ENCODE assay signal across 1 cellular context in the genomic region with DNA sequence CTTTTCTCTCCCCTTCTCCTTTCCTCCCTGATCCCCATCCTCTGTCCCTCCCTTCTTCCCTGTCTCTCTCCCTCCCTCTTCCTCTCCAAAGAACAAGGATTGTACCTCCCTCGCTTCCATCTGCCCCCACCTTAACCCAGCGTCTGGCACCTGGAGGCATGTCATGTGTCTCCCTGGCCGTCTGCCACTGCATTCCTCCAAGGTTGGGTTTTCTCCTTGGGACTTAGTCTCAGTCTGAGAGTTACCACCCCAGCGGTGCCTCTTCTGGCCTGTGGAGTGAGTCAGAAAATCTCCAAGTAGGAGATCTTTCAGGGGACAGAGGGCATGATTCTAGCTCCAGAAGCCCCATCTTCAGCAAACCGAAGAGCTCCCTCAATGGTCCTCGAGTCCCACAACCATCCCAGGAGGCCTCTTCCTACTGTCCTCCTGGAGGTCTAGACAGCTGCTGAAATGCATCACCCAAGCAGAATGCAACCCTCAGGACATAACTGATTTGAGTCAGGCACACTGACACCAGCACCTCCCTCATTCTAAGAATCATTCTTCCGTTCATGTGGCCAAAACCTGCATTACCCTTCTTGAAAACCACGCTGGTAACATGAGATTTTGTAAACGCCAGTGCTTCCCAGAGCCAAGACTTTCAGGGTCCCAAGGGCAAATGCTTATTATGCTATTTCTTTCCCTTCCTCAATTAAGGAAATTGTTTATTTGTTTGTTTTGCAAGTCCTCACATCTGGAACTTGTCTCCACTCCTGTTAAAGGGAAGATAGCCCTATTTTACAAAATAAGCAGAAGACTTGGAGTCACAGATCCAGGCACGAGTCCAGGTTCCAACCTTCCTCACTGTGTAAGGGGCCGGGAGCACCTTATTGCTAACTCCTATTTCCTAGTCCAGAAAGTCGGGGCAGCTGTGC.
A peak's percentile ranks its signal among the peaks of the same experiment; 100 is the strongest.
TF ChIP-seq lines count a peak whose summit lies in the region.

No MANE protein-coding gene starts in this region.

TF ChIP-seq in HEK293, 187 proteins besides CTCF, POLR2A, EP300 and RAD21 (continued from another document):
- TF ChIP-seq, protein P1, sequence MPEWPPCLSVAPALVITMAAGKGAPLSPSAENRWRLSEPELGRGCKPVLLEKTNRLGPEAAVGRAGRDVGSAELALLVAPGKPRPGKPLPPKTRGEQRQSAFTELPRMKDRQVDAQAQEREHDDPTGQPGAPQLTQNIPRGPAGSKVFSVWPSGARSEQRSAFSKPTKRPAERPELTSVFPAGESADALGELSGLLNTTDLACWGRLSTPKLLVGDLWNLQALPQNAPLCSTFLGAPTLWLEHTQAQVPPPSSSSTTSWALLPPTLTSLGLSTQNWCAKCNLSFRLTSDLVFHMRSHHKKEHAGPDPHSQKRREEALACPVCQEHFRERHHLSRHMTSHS (tag by site-specific recombination; IDR thresholded peaks at IDR 0.05), result no peak
- TF ChIP-seq, protein P2, sequence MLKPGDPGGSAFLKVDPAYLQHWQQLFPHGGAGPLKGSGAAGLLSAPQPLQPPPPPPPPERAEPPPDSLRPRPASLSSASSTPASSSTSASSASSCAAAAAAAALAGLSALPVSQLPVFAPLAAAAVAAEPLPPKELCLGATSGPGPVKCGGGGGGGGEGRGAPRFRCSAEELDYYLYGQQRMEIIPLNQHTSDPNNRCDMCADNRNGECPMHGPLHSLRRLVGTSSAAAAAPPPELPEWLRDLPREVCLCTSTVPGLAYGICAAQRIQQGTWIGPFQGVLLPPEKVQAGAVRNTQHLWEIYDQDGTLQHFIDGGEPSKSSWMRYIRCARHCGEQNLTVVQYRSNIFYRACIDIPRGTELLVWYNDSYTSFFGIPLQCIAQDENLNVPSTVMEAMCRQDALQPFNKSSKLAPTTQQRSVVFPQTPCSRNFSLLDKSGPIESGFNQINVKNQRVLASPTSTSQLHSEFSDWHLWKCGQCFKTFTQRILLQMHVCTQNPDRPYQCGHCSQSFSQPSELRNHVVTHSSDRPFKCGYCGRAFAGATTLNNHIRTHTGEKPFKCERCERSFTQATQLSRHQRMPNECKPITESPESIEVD (tag by site-specific recombination; IDR thresholded peaks at IDR 0.05), result 0 out of 2 replicates have a peak, but pooled peaks have one; percentile 31
- peak; percentile 88 for TF ChIP-seq GLIS1 (tag by site-specific recombination; IDR thresholded peaks at IDR 0.05)
- peak; percentile 34; the same call in 1 of the 2 replicates for TF ChIP-seq WT1 (tag by site-specific recombination; IDR thresholded peaks at IDR 0.05)
- no peak for TF ChIP-seq ZNF366 (tag by site-specific recombination; conservative IDR thresholded peaks at IDR 0.05)
